25 cellular contexts compared by ENCODE assay signal in the genomic region with DNA sequence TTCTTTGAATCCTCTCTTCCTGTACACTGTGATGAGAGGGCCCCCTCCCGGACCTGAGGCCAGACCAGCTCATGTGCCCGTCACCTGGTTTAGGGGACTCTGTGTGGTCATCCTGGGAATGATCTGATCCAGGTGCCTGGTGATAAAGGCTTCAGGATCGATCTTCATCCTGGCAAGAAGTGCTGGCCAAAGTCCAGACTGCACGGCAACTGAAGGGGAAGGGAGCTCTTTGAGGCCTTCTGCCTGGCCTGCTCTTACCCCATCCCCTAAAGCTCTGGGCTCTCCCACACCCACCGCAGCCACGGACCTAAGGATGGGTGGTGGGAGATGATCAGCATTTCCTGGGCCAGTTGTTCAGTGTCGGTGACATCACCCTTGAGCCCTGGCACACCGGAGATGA. TPM values are rescaled to one million over a fixed set of nuclear protein-coding genes. Genes with fewer than 3 reads are reported as not detected.
DNase-seq lines count a peak whose midpoint lies in the region; ATAC-seq, FAIRE-seq and TF ChIP-seq lines count a peak whose summit lies in the region.
"Had no signal": no experiment of that assay in that cellular context is flagged by ENCODE, and none has a peak within 500 bp of the region (broad histone marks: within the 10 kb centered on the region; RNA-seq: fewer than 3 reads in every experiment).

No MANE protein-coding gene starts in this region.

- H3K27me3 ChIP-seq in K562 (ENCODE audit: control insufficient read depth in 2 of 2, insufficient read depth in 2 of 2, low read length in 2 of 2) (no peaks in the 10 kb centered on the region), osteoblast (ENCODE audit: insufficient read depth, low read length) (no peaks in the 10 kb centered on the region), mesenchymal stem cell (ENCODE audit: control insufficient read depth in 1 of 2, insufficient read depth in 1 of 2, low read length in 2 of 2) (no peaks in the 10 kb centered on the region)
- H3K27me3 ChIP-seq: BE2C; BLaER1 treated with 17β-estradiol and CSF1 and Interleukin-3, amounts not matched to agents 10 nM and 100 nM had no signal

- FAIRE-seq in K562 (lab: Jason Lieb, UNC), result no peak
- FAIRE-seq: A549, D721Med, GM12878 had no signal

- H3K23ac ChIP-seq in mesenchymal stem cell (ENCODE audit: low read length in 2 of 2), result no peak overlapping the region

- H3K4me1 ChIP-seq in K562 (replicated peaks in 1 of 2; ENCODE audit: control insufficient read depth in 2 of 2, insufficient read depth in 2 of 2, low read length in 2 of 2), result no peaks in the 10 kb centered on the region
- H3K4me1 ChIP-seq in osteoblast (ENCODE audit: insufficient read depth, low read length), result no peaks in the 10 kb centered on the region
- H3K4me1 ChIP-seq in mesenchymal stem cell (ENCODE audit: control insufficient read depth, insufficient read depth, low read depth, low read length), result no peaks in the 10 kb centered on the region
- H3K4me1 ChIP-seq: A549, BE2C had no signal

- intact Hi-C loops in K562 (cut with micrococcal nuclease), result no loop called here

- in situ Hi-C loops in K562 (cut with MboI), result no loop called here

- peaks cover 33% of the 10 kb centered on the region for H3K79me1 ChIP-seq in mesenchymal stem cell (replicated peaks; ENCODE audit: low read length, poor library complexity, severe bottlenecking)

- BruUV-seq in K562 (replicated peaks; lab: Mats Ljungman, UMichigan), result no TSS peak

- H4K8ac ChIP-seq in mesenchymal stem cell (ENCODE audit: low read length), result no peak overlapping the region

- H2AK5ac ChIP-seq in mesenchymal stem cell (ENCODE audit: low read length, severe bottlenecking), result no peak overlapping the region

- no peak for DNase-seq in K562 (ENCODE audit: extremely low read depth in 1 of 4, low spot score in 3 of 4)
- DNase-seq in left lobe of liver (ENCODE audit: low spot score), result peak; percentile 77
- DNase-seq in mucosa of gallbladder (ENCODE audit: low spot score), result peak; percentile 66
- peak; percentile 50 for DNase-seq in osteoblast (ENCODE audit: insufficient read length, low spot score, missing footprints)
- DNase-seq in NCI-H1417 treated with DMSO at 0.1 percent for 48 hours (lab: John Stamatoyannopoulos, UW), result no peak
- DNase-seq in mesenchymal stem cell, result no peak
- DNase-seq: 8988T; ACHN; AML-193; BE2C; CD4-positive, alpha-beta T cell; CD8-positive, alpha-beta memory T cell; DMS 273 treated with DMSO at 0.1 percent for 48 hours; DMS79; EL; GDM1; H9 had no signal

- H3K18ac ChIP-seq in mesenchymal stem cell (ENCODE audit: low read depth in 1 of 2, low read length in 2 of 2), result no peak overlapping the region

- H3K9me3 ChIP-seq in K562 (replicated peaks; ENCODE audit: control insufficient read depth, insufficient read depth, low read depth, low read length) (no peaks in the 10 kb centered on the region), osteoblast (ENCODE audit: low read depth, low read length) (no peaks in the 10 kb centered on the region), mesenchymal stem cell (ENCODE audit: control insufficient read depth, low read length) (no peaks in the 10 kb centered on the region)
- H3K9me3 ChIP-seq: A549; BE2C; BLaER1 treated with 17β-estradiol and CSF1 and Interleukin-3, amounts not matched to agents 10 nM and 100 nM had no signal

- no peak overlapping the region for H3K4ac ChIP-seq in mesenchymal stem cell (ENCODE audit: low read depth in 1 of 2, low read length in 2 of 2)

- H4K91ac ChIP-seq in mesenchymal stem cell (ENCODE audit: low read length), result no peak overlapping the region

- H2BK5ac ChIP-seq in mesenchymal stem cell (ENCODE audit: low read depth, low read length, poor library complexity, severe bottlenecking), result no peak overlapping the region

- CTCF ChIA-PET in K562 (lab: Yijun Ruan, JAX; ENCODE audit: low intra/inter-chr PET ratio), result no interaction called here

- no peak overlapping the region for H2BK120ac ChIP-seq in mesenchymal stem cell (ENCODE audit: low read depth, low read length)

- TF ChIP-seq CTCF in K562 (IDR thresholded peaks at IDR 0.05 in 2 of 3, conservative IDR thresholded peaks at IDR 0.05 in 1 of 3; ENCODE audit: insufficient read depth in 2 of 3, low read depth in 1 of 3, low read length in 3 of 3) (no peak), osteoblast (IDR thresholded peaks at IDR 0.05; ENCODE audit: extremely low read depth, low read depth, low read length) (no peak)

- no peaks in the 10 kb centered on the region for H3K9me1 ChIP-seq in K562 (ENCODE audit: control insufficient read depth, insufficient read depth, low read length)

- H3K4me2 ChIP-seq in K562 (ENCODE audit: insufficient read depth, low read length), result no peak overlapping the region
- no peak overlapping the region for H3K4me2 ChIP-seq in osteoblast (ENCODE audit: insufficient read depth, low read length)
- no peak overlapping the region for H3K4me2 ChIP-seq in mesenchymal stem cell (ENCODE audit: low read length, poor library complexity, severe bottlenecking)
- H3K4me2 ChIP-seq: A549; BLaER1 treated with 17β-estradiol and CSF1 and Interleukin-3, amounts not matched to agents 10 nM and 100 nM; GM23338 had no signal

- H3K14ac ChIP-seq in mesenchymal stem cell (ENCODE audit: low read length in 2 of 2), result no peak overlapping the region

- H3K27ac ChIP-seq in K562 (ENCODE audit: extremely low read depth, low read depth, low read length), result no peak overlapping the region
- H3K27ac ChIP-seq in osteoblast (ENCODE audit: low read depth, low read length), result no peak overlapping the region
- no peak overlapping the region for H3K27ac ChIP-seq in mesenchymal stem cell (ENCODE audit: low read length, poor library complexity, severe bottlenecking)
- H3K27ac ChIP-seq: A549; BLaER1 treated with 17β-estradiol and CSF1 and Interleukin-3, amounts not matched to agents 10 nM and 100 nM had no signal

- no peak for TF ChIP-seq EP300 in K562 (IDR thresholded peaks at IDR 0.05; ENCODE audit: low read length)

- 90% methylated on average over 8 of the region's 8 CpGs for WGBS in K562 (ENCODE audit: insufficient coverage, low coverage, missing lambda C conversion rate)
- whole genome bisulfite sequencing in mesenchymal stem cell, result 99% methylated on average over 6 of the region's 8 CpGs

- H4K20me1 ChIP-seq in K562 (replicated peaks; ENCODE audit: control insufficient read depth, insufficient read depth, low read length) (peaks cover 12% of the 10 kb centered on the region; the same call in 1 of the 2 replicates), osteoblast (ENCODE audit: insufficient read depth, low read length) (peaks cover 7% of the 10 kb centered on the region)

- H3K36me3 ChIP-seq in K562 (ENCODE audit: control insufficient read depth, insufficient read depth, low read length), result peaks cover 87% of the 10 kb centered on the region; the same call in 2 of the 3 replicates
- H3K36me3 ChIP-seq in osteoblast (ENCODE audit: insufficient read depth, low read length), result peaks cover 80% of the 10 kb centered on the region
- H3K36me3 ChIP-seq in mesenchymal stem cell (ENCODE audit: control insufficient read depth in 1 of 2, insufficient read depth in 2 of 2, low read depth in 1 of 2, low read length in 2 of 2), result peaks cover 77 to 83% of the 10 kb centered on the region in 2 experiments

- POLR2A ChIA-PET in K562 (lab: Yijun Ruan, JAX), result interaction anchor here (0.8 to 4.7 kb wide), 8 partner anchors 10 to 40 kb away, joined by 3 to 31 read pairs (median 4); a partner anchor contains a TSS

- H2BK12ac ChIP-seq in mesenchymal stem cell (ENCODE audit: low read length in 2 of 2), result no peak overlapping the region

- ATAC-seq in K562 (no peak), left lobe of liver (peak; percentile 83), GM21423 (IDR thresholded peaks at IDR 0.05; ENCODE audit: unreplicated experiment) (no peak)
- no peak for ATAC-seq in activated CD4-positive, CD25-positive, alpha-beta regulatory T cell treated with anti-CD3 and anti-CD28 coated beads, Interleukin-2, amount 50 U/mL, for 24 hours
- ATAC-seq: A549, GM12878, GM23338, HCT116 had no signal

- H2BK15ac ChIP-seq in mesenchymal stem cell (ENCODE audit: low read depth, poor library complexity, severe bottlenecking), result no peak overlapping the region

- H3K4me3 ChIP-seq in K562 (no peak overlapping the region), osteoblast (ENCODE audit: insufficient read depth, low read length) (no peak overlapping the region), mesenchymal stem cell (ENCODE audit: insufficient read depth in 1 of 2, low read depth in 1 of 2, low read length in 2 of 2) (no peak overlapping the region)
- H3K4me3 ChIP-seq: A549; BLaER1 treated with 17β-estradiol and CSF1 and Interleukin-3, amounts not matched to agents 10 nM and 100 nM; GM12878; GM23338 had no signal

- no peaks in the 10 kb centered on the region for H3K79me2 ChIP-seq in K562 (ENCODE audit: control insufficient read depth, insufficient read depth, low read length)
- no peaks in the 10 kb centered on the region for H3K79me2 ChIP-seq in osteoblast (ENCODE audit: insufficient read depth, low read length)

- TF ChIP-seq POLR2A in K562 (conservative IDR thresholded peaks at IDR 0.05), result no peak

- H2AFZ ChIP-seq in K562 (ENCODE audit: low read depth, low read length) (no peak overlapping the region), osteoblast (ENCODE audit: low read length) (no peak overlapping the region), mesenchymal stem cell (ENCODE audit: low read depth, low read length) (no peak overlapping the region)
- H2AFZ ChIP-seq: GM23338 had no signal

- peak overlapping the region in 1 of 2 experiments; percentile 19; a peak in 1 of 4 replicates for H3K9ac ChIP-seq in K562 (ENCODE audit: insufficient read depth in 1 of 2, low read depth in 2 of 2, low read length in 2 of 2)
- no peak overlapping the region for H3K9ac ChIP-seq in mesenchymal stem cell (ENCODE audit: low read length)
- H3K9ac ChIP-seq: BLaER1 treated with 17β-estradiol and CSF1 and Interleukin-3, amounts not matched to agents 10 nM and 100 nM had no signal

- no peak for TF ChIP-seq RAD21 in K562 (CRISPR knock-in tag; conservative IDR thresholded peaks at IDR 0.05 in 1 of 2, IDR thresholded peaks at IDR 0.05 in 1 of 2)

RNA-seq across cellular contexts. Expression of a gene that starts 31.8 kb away (rescaled TPM):
- 689 and 1,391 TPM in 2 replicates for total RNA-seq in K562 (2011; cell fraction: chromatin; rRNA removed; ENCODE audit: low replicate concordance)
- total RNA-seq in K562 (2011; cell fraction: nucleolus; rRNA removed), result 533 and 578 TPM in 2 replicates
- total RNA-seq in K562 (2011; cell fraction: nucleoplasm; rRNA removed), result 336 and 477 TPM in 2 replicates
- total RNA-seq in K562 (2014; rRNA removed) (96.4 and 124 TPM in 2 replicates), K562 (2014; rRNA removed; fragmentation: Illumina TruSeq; extraction: Trizol) (48.2 and 49.7 TPM in 2 replicates), K562 (2015; rRNA removed; fragmentation: Illumina TruSeq; extraction: Trizol) (51.5 and 54.4 TPM in 2 replicates), K562 (2021) (172 and 190 TPM in 2 replicates), left lobe of liver (42.7 TPM), mucosa of gallbladder (80.4 TPM), osteoblast (103 and 143 TPM in 2 replicates)
- polyA plus RNA-seq in K562 (2011; rRNA removed) (51.7 and 78.4 TPM in 2 replicates), K562 (2014; fragmentation: Illumina TruSeq; extraction: Trizol) (81.4 and 108 TPM in 2 replicates), K562 (2014; fragmentation: Nextera tagmentation; extraction: Ambion mirVana) (10 to 100 TPM; 11.9 to 18.2 TPM), K562 (2014; rRNA removed) (78.4 and 94.0 TPM in 2 replicates)
- 52.9 and 58.6 TPM in 2 replicates for polyA plus RNA-seq in K562 (2011; cell fraction: cytosol; rRNA removed)
- 319 and 415 TPM in 2 replicates for polyA plus RNA-seq in K562 (2011; cell fraction: nucleus; rRNA removed)
- polyA plus RNA-seq in K562 (2012), result 82.4 and 85.4 TPM in 2 replicates
- 168 and 179 TPM in 2 replicates for polyA minus RNA-seq in K562 (2011; rRNA and poly(A)+ RNA removed)
- 131 and 132 TPM in 2 replicates for polyA minus RNA-seq in K562 (2011; cell fraction: cytosol; rRNA and poly(A)+ RNA removed)
- polyA minus RNA-seq in K562 (2011; cell fraction: nucleus; rRNA and poly(A)+ RNA removed), result 176 and 241 TPM in 2 replicates
- 19.7 TPM for polyA plus RNA-seq in mesenchymal stem cell (2013, experiment 1 of 2)
- 17.3 TPM for polyA plus RNA-seq in mesenchymal stem cell (2013, experiment 2 of 2)

RNA-seq across cellular contexts. Expression of a gene that starts 38.1 kb away (rescaled TPM):
- total RNA-seq in K562 (2011; cell fraction: chromatin; rRNA removed; ENCODE audit: low replicate concordance), result 1,112 and 2,318 TPM in 2 replicates
- total RNA-seq in K562 (2011; cell fraction: nucleolus; rRNA removed), result 2,659 and 3,037 TPM in 2 replicates
- total RNA-seq in K562 (2011; cell fraction: nucleoplasm; rRNA removed), result 2,953 and 5,147 TPM in 2 replicates
- total RNA-seq in K562 (2014; rRNA removed) (4,900 and 6,436 TPM in 2 replicates), K562 (2014; rRNA removed; fragmentation: Illumina TruSeq; extraction: Trizol) (3,191 and 3,833 TPM in 2 replicates), K562 (2015; rRNA removed; fragmentation: Illumina TruSeq; extraction: Trizol) (3,802 and 3,820 TPM in 2 replicates), K562 (2021) (3,845 and 4,075 TPM in 2 replicates), left lobe of liver (743 TPM), mucosa of gallbladder (1,053 TPM), osteoblast (2,042 and 2,075 TPM in 2 replicates)
- polyA plus RNA-seq in K562 (2011; rRNA removed) (7,931 and 10,886 TPM in 2 replicates), K562 (2014; fragmentation: Illumina TruSeq; extraction: Trizol) (5,372 and 5,510 TPM in 2 replicates), K562 (2014; fragmentation: Nextera tagmentation; extraction: Ambion mirVana) (1,000 to 10,000 TPM; 6,875 to 7,674 TPM), K562 (2014; rRNA removed) (6,483 and 6,682 TPM in 2 replicates)
- 11,423 and 15,718 TPM in 2 replicates for polyA plus RNA-seq in K562 (2011; cell fraction: cytosol; rRNA removed)
- 3,653 and 4,979 TPM in 2 replicates for polyA plus RNA-seq in K562 (2011; cell fraction: nucleus; rRNA removed)
- 4,990 and 8,357 TPM in 2 replicates for polyA plus RNA-seq in K562 (2012)
- 5,001 and 5,431 TPM in 2 replicates for polyA minus RNA-seq in K562 (2011; rRNA and poly(A)+ RNA removed)
- polyA minus RNA-seq in K562 (2011; cell fraction: cytosol; rRNA and poly(A)+ RNA removed), result 2,569 and 3,110 TPM in 2 replicates
- polyA minus RNA-seq in K562 (2011; cell fraction: nucleus; rRNA and poly(A)+ RNA removed), result 738 and 1,257 TPM in 2 replicates
- 3,349 TPM for polyA plus RNA-seq in mesenchymal stem cell (2013, experiment 1 of 2)
- polyA plus RNA-seq in mesenchymal stem cell (2013, experiment 2 of 2), result 3,313 TPM

RNA-seq across cellular contexts. Expression of a gene that starts 46.2 kb away (rescaled TPM):
- 15.2 and 30.6 TPM in 2 replicates for total RNA-seq in K562 (2011; cell fraction: chromatin; rRNA removed; ENCODE audit: low replicate concordance)
- total RNA-seq in K562 (2011; cell fraction: nucleolus; rRNA removed), result 19.2 and 20.5 TPM in 2 replicates
- total RNA-seq in K562 (2011; cell fraction: nucleoplasm; rRNA removed), result 14.8 and 17.9 TPM in 2 replicates
- total RNA-seq in K562 (2014; rRNA removed), result 38.9 and 47.9 TPM in 2 replicates
- total RNA-seq in K562 (2014; rRNA removed; fragmentation: Illumina TruSeq; extraction: Trizol), result 19.5 and 22.9 TPM in 2 replicates
- total RNA-seq in K562 (2015; rRNA removed; fragmentation: Illumina TruSeq; extraction: Trizol), result 36.0 and 36.6 TPM in 2 replicates
- total RNA-seq in K562 (2021), result 66.8 and 76.3 TPM in 2 replicates
- 32.4 and 45.4 TPM in 2 replicates for polyA plus RNA-seq in K562 (2011; rRNA removed)
- 39.4 and 72.9 TPM in 2 replicates for polyA plus RNA-seq in K562 (2011; cell fraction: cytosol; rRNA removed)
- polyA plus RNA-seq in K562 (2011; cell fraction: nucleus; rRNA removed), result 23.4 and 33.0 TPM in 2 replicates
- polyA plus RNA-seq in K562 (2012), result 42.4 and 50.7 TPM in 2 replicates
- 42.0 and 54.4 TPM in 2 replicates for polyA plus RNA-seq in K562 (2014; fragmentation: Illumina TruSeq; extraction: Trizol)
- under 1 TPM; 0.65 to 0.94 TPM for polyA plus RNA-seq in K562 (2014; fragmentation: Nextera tagmentation; extraction: Ambion mirVana)
- polyA plus RNA-seq in K562 (2014; rRNA removed), result 49.1 and 50.6 TPM in 2 replicates
- polyA minus RNA-seq in K562 (2011; rRNA and poly(A)+ RNA removed), result 50.9 and 115 TPM in 2 replicates
- 29.8 and 41.0 TPM in 2 replicates for polyA minus RNA-seq in K562 (2011; cell fraction: cytosol; rRNA and poly(A)+ RNA removed)
- polyA minus RNA-seq in K562 (2011; cell fraction: nucleus; rRNA and poly(A)+ RNA removed), result 6.7 and 6.9 TPM in 2 replicates
- 16.1 TPM for total RNA-seq in left lobe of liver
- total RNA-seq in mucosa of gallbladder, result 53.1 TPM
- 25.0 and 27.4 TPM in 2 replicates for total RNA-seq in osteoblast
- 43.5 TPM for polyA plus RNA-seq in mesenchymal stem cell (2013, experiment 1 of 2)
- 42.8 TPM for polyA plus RNA-seq in mesenchymal stem cell (2013, experiment 2 of 2)

Comparison
In these comparisons a context has a peak if more than half of its experiments do, and no peak if none do; other contexts are left out.
1. DNase-seq: peak in left lobe of liver (single experiment), mucosa of gallbladder (single experiment) and osteoblast (single experiment); none in K562 (0 of 4), NCI-H1417 treated with DMSO at 0.1 percent for 48 hours (single experiment) and mesenchymal stem cell (single experiment).